In genomic region chr1:99735852-99736251, GRCh38 we compare ENCODE assay signal across 27 cellular contexts.
"Had no signal": no experiment of that assay in that cellular context is flagged by ENCODE, and none has a peak within 500 bp of the region (broad histone marks: within the 10 kb centered on the region; RNA-seq: fewer than 3 reads in every experiment).

No MANE protein-coding gene starts in this region.

- FAIRE-seq: endometrium, islet of Langerhans, keratinocyte had no signal

- H3K4me3 Mint-ChIP-seq: dendritic cell treated with granulocyte-macrophage colony-stimulating factor and Interleukin-4, amounts not matched to agents 40 ng/mL and 50 ng/mL, for 4 days; effector memory CD8-positive, alpha-beta T cell; endodermal cell; naive thymus-derived CD4-positive, alpha-beta T cell had no signal

- H3K4me1 Mint-ChIP-seq: naive thymus-derived CD4-positive, alpha-beta T cell had no signal

- H3K36me3 Mint-ChIP-seq: naive thymus-derived CD4-positive, alpha-beta T cell had no signal

- ATAC-seq: effector memory CD8-positive, alpha-beta T cell; esophagus mucosa; gastrocnemius medialis; heart right ventricle; left cardiac atrium; left lung; left ventricle myocardium superior; lower lobe of right lung; naive thymus-derived CD4-positive, alpha-beta T cell had no signal

- H3K9me3 ChIP-seq: colonic mucosa, esophagus squamous epithelium, gastrocnemius medialis, heart right ventricle, left lung, lower lobe of right lung had no signal

- H3K27ac ChIP-seq: colonic mucosa, epithelial cell of prostate, esophagus squamous epithelium, gastrocnemius medialis, heart right ventricle, left lung, lower lobe of right lung had no signal

- H3K36me3 ChIP-seq: colonic mucosa had no signal

- H3K27me3 Mint-ChIP-seq: dendritic cell treated with granulocyte-macrophage colony-stimulating factor and Interleukin-4, amounts not matched to agents 40 ng/mL and 50 ng/mL, for 4 days; effector memory CD8-positive, alpha-beta T cell had no signal

- H3K9me3 Mint-ChIP-seq: dendritic cell treated with granulocyte-macrophage colony-stimulating factor and Interleukin-4, amounts not matched to agents 40 ng/mL and 50 ng/mL, for 4 days; effector memory CD8-positive, alpha-beta T cell; endodermal cell; naive thymus-derived CD4-positive, alpha-beta T cell had no signal

- H3K4me3 ChIP-seq: colonic mucosa, esophagus squamous epithelium, gastrocnemius medialis, heart right ventricle, left lung, lower lobe of right lung had no signal

- H3K4me1 ChIP-seq: colonic mucosa, gastrocnemius medialis, left lung, lower lobe of right lung had no signal

- DNase-seq: colonic mucosa; cortex of kidney; effector CD8-positive, alpha-beta T cell; effector memory CD8-positive, alpha-beta T cell; endodermal cell; erythroblast; esophagus squamous epithelium; foreskin fibroblast; foreskin melanocyte; gastrocnemius medialis; glutamatergic neuron; head of caudate nucleus; heart right ventricle; hippocampal formation; left cardiac atrium; left lung; left ventricle myocardium superior; lower lobe of right lung; mesenchymal stem cell; midbrain; naive thymus-derived CD4-positive, alpha-beta T cell had no signal

- H3K27ac Mint-ChIP-seq: dendritic cell treated with granulocyte-macrophage colony-stimulating factor and Interleukin-4, amounts not matched to agents 40 ng/mL and 50 ng/mL, for 4 days; effector memory CD8-positive, alpha-beta T cell; endodermal cell; naive thymus-derived CD4-positive, alpha-beta T cell had no signal
